1 cellular context compared by ENCODE assay signal in genomic region chr3:171072432-171072831, GRCh38.
TF ChIP-seq lines count a peak whose summit lies in the region.

No MANE protein-coding gene starts in this region.

TF ChIP-seq in K562, 482 proteins besides CTCF, POLR2A, EP300 and RAD21 (continued from another document):
- TF ChIP-seq ZBTB33 (CRISPR knock-in tag; IDR thresholded peaks at IDR 0.05) (no peak), ZNF431 (CRISPR knock-in tag; IDR thresholded peaks at IDR 0.05) (no peak), SMC3 (conservative IDR thresholded peaks at IDR 0.05; ENCODE audit: insufficient read depth, low read depth, low read length) (no peak), HMGN3 (IDR thresholded peaks at IDR 0.05; ENCODE audit: borderline replicate concordance, extremely low read depth, insufficient read length, low read depth, low read length) (no peak)
